ENCODE assay signal across 8 cellular contexts in genomic region chr1:29181413-29182225, GRCh38. TPM values are rescaled to one million over a fixed set of nuclear protein-coding genes. Genes with fewer than 3 reads are reported as not detected.
DNase-seq lines count a peak whose midpoint lies in the region; ATAC-seq and TF ChIP-seq lines count a peak whose summit lies in the region.

Gene SRSF4 (minus strand): TSS chr1:29181900. CDS start chr1:29181752, 148 bp downstream.

- peak; percentile 47 for TF ChIP-seq EP300 in ovary (IDR thresholded peaks at IDR 0.05)

- TF ChIP-seq POLR2A in ovary (IDR thresholded peaks at IDR 0.05) (peak; percentile 99), thyroid gland (IDR thresholded peaks at IDR 0.05) (peak; percentile 68 to 95)

- H3K4me1 ChIP-seq in ovary (ENCODE audit: insufficient read depth) (peaks cover 2% of the 10 kb centered on the region), thyroid gland (peaks cover 27 to 38% of the 10 kb centered on the region in 2 donors)

- H3K4me3 ChIP-seq in ovary (peak within 1 kb of the TSS; percentile 95), thyroid gland (replicated peaks in 1 of 3) (peak within 1 kb of the TSS; percentile 43 to 100 (median 96))

- DNase-seq in NCI-H1417 (lab: John Stamatoyannopoulos, UW): peak; percentile 98 to 99 (median 99)
- peak; percentile 81 to 91 for DNase-seq in SW 1271 (lab: John Stamatoyannopoulos, UW)
- peak; percentile 96 for DNase-seq in activated naive CD8-positive, alpha-beta T cell treated with anti-CD3 and anti-CD28 coated beads, Interleukin-2, amount 50 U/mL, for 16 hours (ENCODE audit: low read depth, low spot score)
- peak; percentile 95 to 99 (median 98) for DNase-seq in head of caudate nucleus
- DNase-seq in ovary: peak; percentile 99 to 100 (median 99)
- peak; percentile 99 for DNase-seq in thyroid gland

- ATAC-seq in HG02763 (IDR thresholded peaks at IDR 0.05; ENCODE audit: unreplicated experiment): peak; percentile 83

- intact Hi-C loops in head of caudate nucleus (cut with DNase I): loop anchor here (5.0 kb wide), 1 partner anchor 444 kb away; the partner anchor contains the start of gene YTHDF2
- intact Hi-C loops in ovary (cut with DNase I): loop anchor here in 3 of 4 donors (2.0 to 5.0 kb wide), 2 partner anchors 59 kb away; partner anchors contain the start of gene TMEM200B (in 3 of the 3)
- intact Hi-C loops in thyroid gland (cut with DNase I): loop anchor here (5.0 kb wide), 1 partner anchor 54 kb away; no protein-coding TSS in a partner anchor

- peak; percentile 75 for TF ChIP-seq CTCF in GM12874 (IDR thresholded peaks at IDR 0.05; ENCODE audit: insufficient read depth, low read depth, low read length)
- TF ChIP-seq CTCF in ovary (IDR thresholded peaks at IDR 0.05): peak; percentile 54 to 92 (median 83)
- peak; percentile 17 to 86 (median 60) for TF ChIP-seq CTCF in thyroid gland (IDR thresholded peaks at IDR 0.05)

- peak within 1 kb of the TSS; percentile 98 to 100 for H3K27ac ChIP-seq in ovary
- peak within 1 kb of the TSS; percentile 99 to 100 (median 99) for H3K27ac ChIP-seq in thyroid gland

- H3K27me3 ChIP-seq in ovary (no peaks in the 10 kb centered on the region), thyroid gland (no peaks in the 10 kb centered on the region)

- 0 to 1% (median 1%) methylated on average over 28 to 100 of the region's 100 CpGs for WGBS in ovary, 3 donors
- 0 to 1% methylated on average over 16 to 64 of the region's 100 CpGs for WGBS in thyroid gland, 2 donors

- no peaks in the 10 kb centered on the region for H3K36me3 ChIP-seq in ovary
- H3K36me3 ChIP-seq in thyroid gland: peaks cover 0 to 5% of the 10 kb centered on the region in 2 donors

- H3K9me3 ChIP-seq in ovary: no peaks in the 10 kb centered on the region
- H3K9me3 ChIP-seq in thyroid gland: no peaks in the 10 kb centered on the region

RNA-seq across cellular contexts. Expression of gene SRSF4, which starts in this region (rescaled TPM):
- total RNA-seq in ovary: 100 to 1,000 TPM in 1 of 7 donors, 10 to 100 TPM in 6; 55.2 to 111 (median 88.2) TPM
- 100 to 1,000 TPM in 1 of 2 donors, 10 to 100 TPM in 1; 70.5 to 135 TPM for polyA plus RNA-seq in ovary
- total RNA-seq in thyroid gland: 10 to 100 TPM; 67.1 to 94.7 (median 85.2) TPM

Comparison
In these comparisons a context has a peak if more than half of its experiments do, and no peak if none do; other contexts are left out.
1. Peak in every context shown above with its lines: DNase-seq, ATAC-seq, H3K4me3 ChIP-seq and H3K27ac ChIP-seq.